In genomic region chr15:76057332-76058000, GRCh38 we compare ENCODE assay signal across 8 cellular contexts. TPM values are rescaled to one million over a fixed set of nuclear protein-coding genes. Genes with fewer than 3 reads are reported as not detected.
A peak's percentile ranks its signal among the peaks of the same experiment; 100 is the strongest.
DNase-seq lines count a peak whose midpoint lies in the region; ATAC-seq and TF ChIP-seq lines count a peak whose summit lies in the region.

No MANE protein-coding gene starts in this region.

- no peaks in the 10 kb centered on the region for H3K36me3 ChIP-seq in DOHH2 (ENCODE audit: control insufficient read depth, low read length)
- no peaks in the 10 kb centered on the region for H3K36me3 ChIP-seq in HUES48 (ENCODE audit: control insufficient read depth, insufficient read depth, low read length)
- H3K36me3 ChIP-seq in mucosa of descending colon (ENCODE audit: low read depth) = no peaks in the 10 kb centered on the region
- no peaks in the 10 kb centered on the region for H3K36me3 ChIP-seq in uterus

- peak; percentile 10 for DNase-seq in T-helper 2 cell treated with Interferon-gamma antibody and Interleukin-4, amounts not matched to agents 5 μg/mL and 100 μg/mL, for 36 hours (ENCODE audit: low spot score)
- DNase-seq in coronary artery (ENCODE audit: low spot score) (no peak), mucosa of descending colon (peak in 1 of 3 donors; percentile 71), uterus (no peak), OCI-M2 (lab: John Stamatoyannopoulos, UW; ENCODE audit: unreplicated experiment) (no peak)

- intact Hi-C loops in mucosa of descending colon (cut with DNase I, micrococcal nuclease) (loop anchor here in 1 of 2 donors (5.0 kb wide), 1 partner anchor 80 kb away; no protein-coding TSS in a partner anchor), uterus (cut with DNase I; ENCODE audit: low total_unique reads) (no loop called here)

- peaks cover 56% of the 10 kb centered on the region for H3K27me3 Mint-ChIP-seq in T-helper 2 cell treated with Interferon-gamma antibody and Interleukin-4, amounts not matched to agents 5 μg/mL and 100 μg/mL, for 36 hours (ENCODE audit: low read depth)

- TF ChIP-seq CTCF in DOHH2 (IDR thresholded peaks at IDR 0.05; ENCODE audit: low read depth, low read length, poor library complexity, severe bottlenecking) (peak; percentile 71), coronary artery (IDR thresholded peaks at IDR 0.05) (peak; percentile 69), mucosa of descending colon (IDR thresholded peaks at IDR 0.05) (peak; percentile 11), uterus (IDR thresholded peaks at IDR 0.05) (peak; percentile 43 to 66 (median 54))

- H4K20me1 ChIP-seq in DOHH2 (ENCODE audit: control insufficient read depth, insufficient read depth, low read depth, low read length) = no peaks in the 10 kb centered on the region

- H3K9me3 ChIP-seq in DOHH2 (ENCODE audit: control insufficient read depth, insufficient read depth, low read length) (no peaks in the 10 kb centered on the region), HUES48 (ENCODE audit: control insufficient read depth, insufficient read depth, low read length) (no peaks in the 10 kb centered on the region), mucosa of descending colon (no peaks in the 10 kb centered on the region), uterus (no peaks in the 10 kb centered on the region)

- no peaks in the 10 kb centered on the region for H3K79me2 ChIP-seq in DOHH2 (ENCODE audit: control insufficient read depth, low read length)

- no peaks in the 10 kb centered on the region for H3F3A ChIP-seq in DOHH2 (ENCODE audit: control insufficient read depth, insufficient read depth)

- no peaks in the 10 kb centered on the region for H3K9me2 ChIP-seq in DOHH2 (replicated peaks; ENCODE audit: control insufficient read depth, low read length)

- no peak overlapping the region for H3K4me3 Mint-ChIP-seq in T-helper 2 cell treated with Interferon-gamma antibody and Interleukin-4, amounts not matched to agents 5 μg/mL and 100 μg/mL, for 36 hours

- H3K4me1 ChIP-seq in DOHH2 (ENCODE audit: control insufficient read depth, low read length) = peaks cover 15% of the 10 kb centered on the region
- peaks cover 12% of the 10 kb centered on the region for H3K4me1 ChIP-seq in HUES48 (ENCODE audit: control insufficient read depth, insufficient read depth, low read length)
- H3K4me1 ChIP-seq in mucosa of descending colon (ENCODE audit: low read depth) = no peaks in the 10 kb centered on the region
- peaks cover 0 to 4% of the 10 kb centered on the region in 2 donors for H3K4me1 ChIP-seq in uterus

- TF ChIP-seq POLR2A in uterus (IDR thresholded peaks at IDR 0.05) = no peak

- H3K27ac Mint-ChIP-seq in T-helper 2 cell treated with Interferon-gamma antibody and Interleukin-4, amounts not matched to agents 5 μg/mL and 100 μg/mL, for 36 hours = no peak overlapping the region

- ATAC-seq in GM19324 (IDR thresholded peaks at IDR 0.05; ENCODE audit: low FRiP score, unreplicated experiment) = peak; percentile 35
- peak; percentile 42 for ATAC-seq in mucosa of descending colon

- peaks cover 14% of the 10 kb centered on the region for H3K4me1 Mint-ChIP-seq in T-helper 2 cell treated with Interferon-gamma antibody and Interleukin-4, amounts not matched to agents 5 μg/mL and 100 μg/mL, for 36 hours (ENCODE audit: low read depth)

- H3K27ac ChIP-seq in DOHH2 (ENCODE audit: low read depth, low read length) (no peak overlapping the region), HUES48 (ENCODE audit: low read depth, low read length) (peak overlapping the region; percentile 29), coronary artery (no peak overlapping the region), uterus (no peak overlapping the region)

- no peaks in the 10 kb centered on the region for H3K36me3 Mint-ChIP-seq in T-helper 2 cell treated with Interferon-gamma antibody and Interleukin-4, amounts not matched to agents 5 μg/mL and 100 μg/mL, for 36 hours (ENCODE audit: low read depth)

- no peak overlapping the region for H3K4me3 ChIP-seq in DOHH2 (ENCODE audit: low read length)
- peak overlapping the region; percentile 20; the same call in 1 of the 2 replicates for H3K4me3 ChIP-seq in HUES48 (ENCODE audit: low read depth, low read length)
- H3K4me3 ChIP-seq in coronary artery = peak overlapping the region; percentile 56
- H3K4me3 ChIP-seq in mucosa of descending colon = no peak overlapping the region
- no peak overlapping the region for H3K4me3 ChIP-seq in uterus

- H3K9me3 Mint-ChIP-seq in T-helper 2 cell treated with Interferon-gamma antibody and Interleukin-4, amounts not matched to agents 5 μg/mL and 100 μg/mL, for 36 hours = no peaks in the 10 kb centered on the region

- peaks cover 45% of the 10 kb centered on the region for H3K27me3 ChIP-seq in DOHH2 (ENCODE audit: control insufficient read depth, low read length)
- peaks cover 39% of the 10 kb centered on the region for H3K27me3 ChIP-seq in HUES48 (ENCODE audit: control insufficient read depth, insufficient read depth, low read length)
- H3K27me3 ChIP-seq in uterus = no peaks in the 10 kb centered on the region

- H3K9ac ChIP-seq in HUES48 (ENCODE audit: low read depth, low read length) = no peak overlapping the region

- peak overlapping the region; percentile 9 for H3K4me2 ChIP-seq in DOHH2 (ENCODE audit: low read length)

RNA-seq across cellular contexts. Expression of gene TMEM266, which starts 2.3 kb away (rescaled TPM):
- total RNA-seq in mucosa of descending colon = under 1 TPM; 0.12 to 0.16 (median 0.14) TPM
- total RNA-seq in uterus = under 1 TPM in 1 of 4 donors, not detected in 3; 0.35 TPM

RNA-seq across cellular contexts. Expression of gene NRG4, which starts 45.2 kb away (rescaled TPM):
- 1 to 10 TPM in 2 of 3 donors, under 1 TPM in 1; 0.95 to 3.3 (median 3.1) TPM for total RNA-seq in mucosa of descending colon
- under 1 TPM in 1 of 4 donors, not detected in 3; 0.21 TPM for total RNA-seq in uterus

Comparison
In these comparisons a context has a peak if more than half of its experiments do, and no peak if none do; other contexts are left out.
1. H3K4me3 ChIP-seq: peak in HUES48 (single experiment) and coronary artery (single experiment); none in DOHH2 (single experiment), mucosa of descending colon (single experiment) and uterus (0 of 2).
2. CTCF ChIP-seq: peak in every context shown above with its lines; median percentile 71 in DOHH2; 69 in coronary artery; 54 in uterus; 11 in mucosa of descending colon.